1 cellular context compared by ENCODE assay signal in genomic region chr19:11639602-11640471, GRCh38.
TF ChIP-seq lines count a peak whose summit lies in the region.

No MANE protein-coding gene starts in this region.

TF ChIP-seq in HepG2, 621 proteins besides CTCF, POLR2A, EP300 and RAD21 (continued from another document and continues in another):
- TF ChIP-seq ZNF687 (CRISPR knock-in tag; IDR thresholded peaks at IDR 0.05) (peak; percentile 68), ZNF770 (CRISPR knock-in tag; IDR thresholded peaks at IDR 0.05) (peak; percentile 51; the same call in 1 of the 2 replicates), TGIF2 (CRISPR knock-in tag; IDR thresholded peaks at IDR 0.05) (peak; percentile 86), PBX2 (CRISPR knock-in tag; IDR thresholded peaks at IDR 0.05) (peak; percentile 91), FIP1L1 (IDR thresholded peaks at IDR 0.05; ENCODE audit: borderline replicate concordance, insufficient read depth, low read depth, low read length) (no peak), NCOA1 (CRISPR knock-in tag; IDR thresholded peaks at IDR 0.05) (no peak), IKZF5 (CRISPR knock-in tag; IDR thresholded peaks at IDR 0.05) (peak; percentile 1; the same call in 1 of the 2 replicates), HDAC1 (CRISPR knock-in tag; IDR thresholded peaks at IDR 0.05) (peak; percentile 92), ATF2 (CRISPR knock-in tag; IDR thresholded peaks at IDR 0.05) (no peak), RBM39 (IDR thresholded peaks at IDR 0.05; ENCODE audit: low read depth, low read length, poor library complexity, severe bottlenecking) (peak; percentile 51), SAP130 (CRISPR knock-in tag; IDR thresholded peaks at IDR 0.05; ENCODE audit: low read depth) (peak; percentile 92), ZNF468 (CRISPR knock-in tag; IDR thresholded peaks at IDR 0.05) (no peak), SP4 (CRISPR knock-in tag; IDR thresholded peaks at IDR 0.05) (peak; percentile 94), PRDM15 (CRISPR knock-in tag; IDR thresholded peaks at IDR 0.05) (peak; percentile 97), SP5 (CRISPR knock-in tag; IDR thresholded peaks at IDR 0.05; ENCODE audit: borderline replicate concordance, low read depth) (peak; percentile 71), ZNF597 (CRISPR knock-in tag; IDR thresholded peaks at IDR 0.05) (no peak), CC2D1A (CRISPR knock-in tag; IDR thresholded peaks at IDR 0.05) (no peak), ZNF512 (CRISPR knock-in tag; IDR thresholded peaks at IDR 0.05) (no peak), TFAP4 (IDR thresholded peaks at IDR 0.05; ENCODE audit: borderline replicate concordance, low read depth) (peak; percentile 20; the same call in 1 of the 2 replicates), RXRA (CRISPR knock-in tag; IDR thresholded peaks at IDR 0.05) (peak; percentile 33; the same call in 1 of the 2 replicates), MAX (IDR thresholded peaks at IDR 0.05) (peak; percentile 67), ZNF230 (CRISPR knock-in tag; IDR thresholded peaks at IDR 0.05) (peak; percentile 73; the same call in 1 of the 2 replicates), ARNT2 (CRISPR knock-in tag; IDR thresholded peaks at IDR 0.05; ENCODE audit: low read depth) (0 out of 2 replicates have a peak, but pooled peaks have one; percentile 40), ZNF704 (CRISPR knock-in tag; IDR thresholded peaks at IDR 0.05; ENCODE audit: borderline replicate concordance) (no peak), ARID4A (CRISPR knock-in tag; IDR thresholded peaks at IDR 0.05; ENCODE audit: borderline replicate concordance) (peak; percentile 92), POLR2AphosphoS5 (IDR thresholded peaks at IDR 0.05; ENCODE audit: low read depth, low read length) (peak; percentile 49), HOXA7 (CRISPR knock-in tag; IDR thresholded peaks at IDR 0.05) (no peak), BCL6 (CRISPR knock-in tag; IDR thresholded peaks at IDR 0.05) (no peak), SIN3B (IDR thresholded peaks at IDR 0.05; ENCODE audit: low read length) (peak; percentile 89), ZNF335 (CRISPR knock-in tag; IDR thresholded peaks at IDR 0.05) (no peak)
